8 cellular contexts compared by ENCODE assay signal in the genomic region with DNA sequence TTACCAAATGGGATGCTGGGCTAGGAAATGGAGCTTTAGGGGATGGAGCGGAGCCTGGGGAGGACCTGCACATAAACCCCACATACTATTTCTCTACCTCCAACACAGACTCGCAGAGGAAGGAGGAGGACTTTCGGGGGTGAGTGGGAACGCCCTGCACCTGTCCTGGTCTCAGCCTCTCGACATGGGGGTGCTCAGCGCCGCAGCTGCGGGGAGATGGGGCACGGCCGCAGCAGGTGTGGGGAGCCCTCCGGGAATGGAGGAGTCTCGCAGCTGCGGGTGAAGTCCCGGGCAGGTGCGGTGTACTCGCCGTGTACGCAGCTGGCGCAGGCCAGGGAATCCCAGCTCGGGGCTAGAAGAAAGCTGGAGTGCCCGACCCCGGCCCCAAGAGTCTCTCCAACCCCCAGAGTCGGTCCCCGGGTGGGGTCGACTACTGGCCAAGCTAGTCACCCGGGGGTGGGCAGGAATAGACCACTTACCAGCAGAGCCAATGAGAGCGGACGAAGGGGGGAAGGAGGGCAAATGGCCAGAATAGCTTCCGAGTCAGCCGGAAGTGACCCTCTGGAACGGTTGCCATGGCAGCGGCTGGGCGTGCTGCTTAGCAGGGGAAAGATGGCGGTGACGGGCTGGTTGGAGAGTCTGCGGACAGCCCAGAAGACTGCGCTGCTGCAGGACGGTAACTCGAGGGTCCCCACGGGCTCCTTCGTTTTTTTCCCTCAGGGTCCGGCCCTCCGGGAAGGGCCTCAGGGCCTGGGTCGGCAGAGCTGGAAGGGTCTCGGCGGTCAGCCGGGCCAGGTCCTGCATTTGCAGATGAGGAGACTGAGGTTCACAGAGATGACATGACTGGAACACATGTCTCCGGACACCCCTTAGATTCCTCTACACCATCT. TPM values are rescaled to one million over a fixed set of nuclear protein-coding genes. Genes with fewer than 3 reads are reported as not detected.
DNase-seq lines count a peak whose midpoint lies in the region; ATAC-seq and TF ChIP-seq lines count a peak whose summit lies in the region.

Gene DPCD, plus strand, starts transcription at position 597 of the 890 bp plus-strand sequence. Its CDS starts 16 bp downstream, at position 613.
Gene POLL, minus strand, starts transcription at position 533 of the 890 bp plus-strand sequence. CDS start 897 bp downstream, outside the sequence.

- peak within 1 kb of the TSS; percentile 62 for H3K27ac ChIP-seq in GM23248

- peak; percentile 96 for DNase-seq in Daoy (ENCODE audit: low read depth)
- peak; percentile 99 for DNase-seq in GM23248
- DNase-seq in LHCN-M2 (ENCODE audit: low read depth): peak; percentile 91
- peak; percentile 91 for DNase-seq in RPMI7951 (ENCODE audit: low read depth)
- DNase-seq in activated T-helper 9 cell treated with anti-CD3 and anti-CD28 coated beads, Interleukin-2, amount 50 U/mL, for 16 hours (ENCODE audit: low read depth): peak; percentile 84
- peak; percentile 93 for DNase-seq in fibroblast of mammary gland (ENCODE audit: low read depth)
- DNase-seq in naive thymus-derived CD8-positive, alpha-beta T cell: peak; percentile 80 to 95 (median 87)
- peak; percentile 89 for DNase-seq in stimulated activated naive B cell treated with anti-CD40 and anti-IgM and Interleukin-4, amounts not matched to agents 10 μg/mL and 1 μg/mL and 100 μg/mL, for 72 hours

- H3K4me1 ChIP-seq in GM23248 (ENCODE audit: insufficient read depth): peaks cover 13% of the 10 kb centered on the region; the same call in 1 of the 2 replicates

- peak within 1 kb of the TSS; percentile 91 for H2AFZ ChIP-seq in GM23248

- peaks cover 11 to 30% (median 30%) of the 10 kb centered on the region in 4 donors for H3K4me1 Mint-ChIP-seq in naive thymus-derived CD8-positive, alpha-beta T cell
- H3K4me1 Mint-ChIP-seq in stimulated activated naive B cell treated with anti-CD40 and anti-IgM and Interleukin-4, amounts not matched to agents 10 μg/mL and 1 μg/mL and 100 μg/mL, for 72 hours: peaks cover 16 to 42% of the 10 kb centered on the region in 2 donors

- peak within 1 kb of the TSS; percentile 97 for H3K4me2 ChIP-seq in GM23248 (ENCODE audit: unreplicated experiment)

- H3K79me2 ChIP-seq in GM23248 (ENCODE audit: insufficient read depth): peaks cover 49% of the 10 kb centered on the region

- peak within 1 kb of the TSS; percentile 78 for H3K9ac ChIP-seq in GM23248

- TF ChIP-seq CTCF in fibroblast of mammary gland (conservative IDR thresholded peaks at IDR 0.05; ENCODE audit: control insufficient read depth, insufficient read depth, low read depth, low read length): no peak

- H3K36me3 Mint-ChIP-seq in naive thymus-derived CD8-positive, alpha-beta T cell: peaks cover 0 to 16% (median 0%) of the 10 kb centered on the region in 3 donors
- H3K36me3 Mint-ChIP-seq in stimulated activated naive B cell treated with anti-CD40 and anti-IgM and Interleukin-4, amounts not matched to agents 10 μg/mL and 1 μg/mL and 100 μg/mL, for 72 hours: peaks cover 17 to 21% of the 10 kb centered on the region in 2 donors

- peaks cover 0 to 1% (median 0%) of the 10 kb centered on the region in 5 donors for H3K27me3 Mint-ChIP-seq in naive thymus-derived CD8-positive, alpha-beta T cell
- H3K27me3 Mint-ChIP-seq in stimulated activated naive B cell treated with anti-CD40 and anti-IgM and Interleukin-4, amounts not matched to agents 10 μg/mL and 1 μg/mL and 100 μg/mL, for 72 hours: no peaks in the 10 kb centered on the region

- H3K36me3 ChIP-seq in GM23248 (ENCODE audit: low read depth): no peaks in the 10 kb centered on the region

- POLR2A ChIA-PET in naive thymus-derived CD8-positive, alpha-beta T cell (lab: Charles Lee): interaction anchor here (0.8 to 1.2 kb wide), 3 partner anchors 18 to 590 kb away, joined by 3 to 6 read pairs (median 3); no protein-coding TSS in a partner anchor

- no peaks in the 10 kb centered on the region for H3K9me3 ChIP-seq in GM23248 (ENCODE audit: low read depth)

- no peaks in the 10 kb centered on the region for H3K27me3 ChIP-seq in GM23248 (replicated peaks; ENCODE audit: insufficient read depth)

- peak; percentile 92 for ATAC-seq in naive thymus-derived CD8-positive, alpha-beta T cell
- ATAC-seq in stimulated activated naive B cell treated with anti-CD40 and anti-IgM and Interleukin-4, amounts not matched to agents 10 μg/mL and 1 μg/mL and 100 μg/mL, for 72 hours (replicated peaks): peak; percentile 99

- WGBS in GM23248 (ENCODE audit: low coverage in 1 of 2, low lambda C conversion rate in 2 of 2, missing lambda C conversion rate in 2 of 2), 2 experiments: 2% methylated on average over 40 to 47 of the region's 48 CpGs

- H3K27ac Mint-ChIP-seq in naive thymus-derived CD8-positive, alpha-beta T cell: peak within 1 kb of the TSS; percentile 78 to 95 (median 92)
- H3K27ac Mint-ChIP-seq in stimulated activated naive B cell treated with anti-CD40 and anti-IgM and Interleukin-4, amounts not matched to agents 10 μg/mL and 1 μg/mL and 100 μg/mL, for 72 hours: peak within 1 kb of the TSS; percentile 92

- H3K9me3 Mint-ChIP-seq in naive thymus-derived CD8-positive, alpha-beta T cell: no peaks in the 10 kb centered on the region
- no peaks in the 10 kb centered on the region for H3K9me3 Mint-ChIP-seq in stimulated activated naive B cell treated with anti-CD40 and anti-IgM and Interleukin-4, amounts not matched to agents 10 μg/mL and 1 μg/mL and 100 μg/mL, for 72 hours

- H3K9me2 ChIP-seq in GM23248 (ENCODE audit: insufficient read depth): no peaks in the 10 kb centered on the region

- H3K4me3 Mint-ChIP-seq in naive thymus-derived CD8-positive, alpha-beta T cell: peak within 1 kb of the TSS; percentile 90 to 97 (median 94)
- H3K4me3 Mint-ChIP-seq in stimulated activated naive B cell treated with anti-CD40 and anti-IgM and Interleukin-4, amounts not matched to agents 10 μg/mL and 1 μg/mL and 100 μg/mL, for 72 hours: peak within 1 kb of the TSS; percentile 96 to 99

- no peaks in the 10 kb centered on the region for H4K20me1 ChIP-seq in GM23248 (ENCODE audit: insufficient read depth)

- 0 out of 2 replicates have a peak, but pooled peaks cover 3% of the 10 kb centered on the region for H3F3A ChIP-seq in GM23248 (ENCODE audit: insufficient read depth)

- in situ Hi-C loops in GM23248 (cut with MboI): no loop called here

- peak within 1 kb of the TSS; percentile 93 for H3K4me3 ChIP-seq in GM23248
- peak within 1 kb of the TSS; percentile 95 for H3K4me3 ChIP-seq in fibroblast of mammary gland (ENCODE audit: control insufficient read depth, low read depth, low read length)

RNA-seq across cellular contexts. Expression of gene DPCD, which starts in this region (rescaled TPM):
- 76.1 and 85.7 TPM in 2 replicates for total RNA-seq in Daoy (2014; rRNA removed; shearing (Covaris generic))
- 29.2 and 57.9 TPM in 2 replicates for total RNA-seq in GM23248 (2014; rRNA removed; shearing (Covaris generic))
- 59.9 and 65.6 TPM in 2 replicates for polyA plus RNA-seq in GM23248 (2016; fragmentation: Nextera tagmentation; extraction: Ambion mirVana)
- total RNA-seq in LHCN-M2 (2014; rRNA removed): 50.7 and 71.6 TPM in 2 replicates
- polyA plus RNA-seq in LHCN-M2 (2012): 55.7 TPM
- total RNA-seq in RPMI7951 (2014; rRNA removed; shearing (Covaris generic)): 65.8 and 69.5 TPM in 2 replicates
- 1 to 10 TPM in 1 of 2 experiments, under 1 TPM in 1; 0.75 to 1.4 TPM for total RNA-seq in naive thymus-derived CD8-positive, alpha-beta T cell
- polyA plus RNA-seq in naive thymus-derived CD8-positive, alpha-beta T cell: 1 to 10 TPM; 1.3 to 3.0 (median 2.4) TPM

RNA-seq across cellular contexts. Expression of gene POLL, which starts in this region (rescaled TPM):
- 4.6 and 6.5 TPM in 2 replicates for total RNA-seq in Daoy (2014; rRNA removed; shearing (Covaris generic))
- 8.5 and 13.1 TPM in 2 replicates for total RNA-seq in GM23248 (2014; rRNA removed; shearing (Covaris generic))
- 11.5 and 12.1 TPM in 2 replicates for polyA plus RNA-seq in GM23248 (2016; fragmentation: Nextera tagmentation; extraction: Ambion mirVana)
- total RNA-seq in LHCN-M2 (2014; rRNA removed): 9.4 and 10.2 TPM in 2 replicates
- polyA plus RNA-seq in LHCN-M2 (2012): 12.7 TPM
- 6.2 and 6.6 TPM in 2 replicates for total RNA-seq in RPMI7951 (2014; rRNA removed; shearing (Covaris generic))
- 10 to 100 TPM; 44.0 to 48.9 TPM for total RNA-seq in naive thymus-derived CD8-positive, alpha-beta T cell
- polyA plus RNA-seq in naive thymus-derived CD8-positive, alpha-beta T cell: 10 to 100 TPM; 10.6 to 16.7 (median 12.5) TPM

Comparison
In these comparisons a context has a peak if more than half of its experiments do, and no peak if none do; other contexts are left out.
1. Peak in every context shown above with its lines: DNase-seq, ATAC-seq, H3K4me3 ChIP-seq and H3K27ac ChIP-seq.
2. RNA of gene DPCD (total RNA-seq): 76.1 to 85.7 TPM in Daoy, 65.8 to 69.5 TPM in RPMI7951, 29.2 to 57.9 TPM in GM23248 and 50.7 to 71.6 TPM in LHCN-M2; 0.75 to 1.4 TPM in naive thymus-derived CD8-positive, alpha-beta T cell; every median in the first group is over 10 times any median in the second.
3. RNA of gene DPCD (polyA plus RNA-seq): 59.9 to 65.6 TPM in GM23248; 1.3 to 3.0 TPM in naive thymus-derived CD8-positive, alpha-beta T cell; every median in the first group is over 10 times any median in the second.